Comparison of ENCODE assay signal across 17 cellular contexts in the genomic region with DNA sequence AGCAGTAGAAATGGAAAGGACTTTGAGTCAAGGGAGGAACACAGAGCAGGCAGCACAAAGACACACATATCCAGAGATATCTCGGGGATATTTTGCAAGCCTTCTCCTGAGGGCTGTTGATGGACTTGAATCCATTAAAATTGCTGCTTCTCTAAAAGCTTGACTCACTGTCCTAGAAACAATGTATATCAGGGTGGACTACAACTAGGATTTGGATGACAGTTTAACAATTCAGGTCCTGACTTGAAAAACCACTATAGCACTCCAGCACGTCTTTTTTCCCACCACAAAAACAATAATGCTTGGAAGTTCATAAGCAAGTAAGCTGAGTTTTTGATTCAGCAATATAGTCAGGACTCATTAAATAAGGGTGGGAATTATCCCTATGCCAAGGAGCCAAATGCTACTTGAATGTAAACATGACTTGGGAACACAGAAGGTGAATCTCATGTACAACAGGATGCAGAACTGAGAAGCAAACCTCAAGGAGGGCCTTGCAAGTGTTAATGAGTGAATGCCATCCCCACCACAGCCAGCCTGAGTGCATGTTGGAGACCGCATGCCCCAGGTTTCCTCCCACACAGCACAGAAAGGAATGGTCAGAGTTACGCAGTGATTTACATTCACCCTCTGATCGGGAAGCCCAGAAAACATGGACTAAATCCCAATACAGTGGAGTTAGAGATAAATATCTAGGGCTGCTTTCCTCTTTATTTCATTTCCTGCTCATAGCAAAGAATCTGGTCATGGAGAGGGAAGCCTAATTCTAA.
"Had no signal": no experiment of that assay in that cellular context is flagged by ENCODE, and none has a peak within 500 bp of the region (broad histone marks: within the 10 kb centered on the region; RNA-seq: fewer than 3 reads in every experiment).

No MANE protein-coding gene starts in this region.

- H3K4me3 Mint-ChIP-seq: activated CD4-positive, alpha-beta T cell treated with anti-CD3 and anti-CD28 coated beads, Interleukin-2, amount 10 ng/mL, durations not matched to agents 7 days and 5 days; activated CD8-positive, alpha-beta T cell treated with anti-CD3 and anti-CD28 coated beads, Interleukin-2, amount 10 ng/mL, durations not matched to agents 7 days and 5 days; activated naive CD4-positive, alpha-beta T cell treated with anti-CD3 and anti-CD28 coated beads, Interleukin-2, amount 50 U/mL, for 24 hours; central memory CD8-positive, alpha-beta T cell; effector memory CD8-positive, alpha-beta T cell; memory B cell; neural crest cell had no signal

- H3K36me3 Mint-ChIP-seq: activated naive CD4-positive, alpha-beta T cell treated with anti-CD3 and anti-CD28 coated beads, Interleukin-2, amount 50 U/mL, for 24 hours; memory B cell had no signal

- DNase-seq: activated CD4-positive, alpha-beta T cell treated with anti-CD3 and anti-CD28 coated beads, Interleukin-2, amount 10 ng/mL, durations not matched to agents 7 days and 5 days; activated CD8-positive, alpha-beta T cell treated with anti-CD3 and anti-CD28 coated beads, Interleukin-2, amount 10 ng/mL, durations not matched to agents 7 days and 5 days; activated gamma-delta T cell treated with Interleukin-2 at 50 U/mL for 16 hours; activated T-cell treated with anti-CD3 and anti-CD28 coated beads, Interleukin-2, amount 50 U/mL, for 1 hour; brain microvascular endothelial cell; effector memory CD8-positive, alpha-beta T cell; esophagus squamous epithelium; left ventricle myocardium superior; posterior cingulate gyrus; spleen; stimulated activated CD4-positive, alpha-beta T cell treated with anti-CD3 and anti-CD28 coated beads, Interleukin-4, amount 100 ng/mL, for 24 hours; stimulated activated naive CD4-positive, alpha-beta T cell treated with Interleukin-2 at 50 U/mL for 16 hours; upper lobe of left lung had no signal

- H3K9me3 Mint-ChIP-seq: activated CD4-positive, alpha-beta T cell treated with anti-CD3 and anti-CD28 coated beads, Interleukin-2, amount 10 ng/mL, durations not matched to agents 7 days and 5 days; activated naive CD4-positive, alpha-beta T cell treated with anti-CD3 and anti-CD28 coated beads, Interleukin-2, amount 50 U/mL, for 24 hours had no signal

- H3K27ac Mint-ChIP-seq: activated CD4-positive, alpha-beta T cell treated with anti-CD3 and anti-CD28 coated beads, Interleukin-2, amount 10 ng/mL, durations not matched to agents 7 days and 5 days; activated CD8-positive, alpha-beta T cell treated with anti-CD3 and anti-CD28 coated beads, Interleukin-2, amount 10 ng/mL, durations not matched to agents 7 days and 5 days; activated naive CD4-positive, alpha-beta T cell treated with anti-CD3 and anti-CD28 coated beads, Interleukin-2, amount 50 U/mL, for 24 hours; effector memory CD8-positive, alpha-beta T cell; memory B cell had no signal

- H3K4me1 Mint-ChIP-seq: activated CD4-positive, alpha-beta T cell treated with anti-CD3 and anti-CD28 coated beads, Interleukin-2, amount 10 ng/mL, durations not matched to agents 7 days and 5 days; activated naive CD4-positive, alpha-beta T cell treated with anti-CD3 and anti-CD28 coated beads, Interleukin-2, amount 50 U/mL, for 24 hours; central memory CD8-positive, alpha-beta T cell; memory B cell; neural crest cell had no signal

- ATAC-seq: activated CD8-positive, alpha-beta T cell treated with anti-CD3 and anti-CD28 coated beads, Interleukin-2, amount 10 ng/mL, durations not matched to agents 7 days and 5 days; effector memory CD8-positive, alpha-beta T cell; left ventricle myocardium superior had no signal

- H3K27me3 Mint-ChIP-seq: activated CD4-positive, alpha-beta T cell treated with anti-CD3 and anti-CD28 coated beads, Interleukin-2, amount 10 ng/mL, durations not matched to agents 7 days and 5 days; central memory CD8-positive, alpha-beta T cell; effector memory CD8-positive, alpha-beta T cell; memory B cell had no signal
